41 cellular contexts compared by ENCODE assay signal in the genomic region with DNA sequence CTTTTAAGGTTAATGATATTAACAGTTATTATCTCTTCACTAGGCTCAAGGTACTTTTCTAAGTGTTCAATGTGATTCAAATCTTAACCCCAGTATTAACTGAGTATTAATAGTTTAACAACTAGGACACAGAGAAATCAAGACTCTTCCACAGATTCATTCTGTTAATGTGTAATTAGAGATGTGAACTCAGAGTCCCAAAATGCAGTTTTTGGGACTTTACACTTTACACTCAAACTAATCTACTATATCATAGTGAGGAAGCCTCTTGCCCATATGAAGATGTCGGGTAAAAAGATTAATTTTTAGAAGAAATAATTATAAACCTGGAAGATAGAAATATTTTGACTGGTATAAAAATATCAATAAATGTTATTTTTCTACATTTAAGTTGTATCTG.
"Had no signal": no experiment of that assay in that cellular context is flagged by ENCODE, and none has a peak within 500 bp of the region (broad histone marks: within the 10 kb centered on the region; RNA-seq: fewer than 3 reads in every experiment).

No MANE protein-coding gene starts in this region.

- H3K4me1 Mint-ChIP-seq: activated naive CD4-positive, alpha-beta T cell treated with anti-CD3 and anti-CD28 coated beads, Interleukin-2, amount 10 ng/mL, durations not matched to agents 7 days and 5 days; activated naive CD4-positive, alpha-beta T cell treated with anti-CD3 and anti-CD28 coated beads, Interleukin-2, amount 50 U/mL, for 24 hours; activated naive CD8-positive, alpha-beta T cell treated with anti-CD3 and anti-CD28 coated beads for 36 hours; activated naive CD8-positive, alpha-beta T cell treated with anti-CD3 and anti-CD28 coated beads, Interleukin-2, amount 10 ng/mL, durations not matched to agents 7 days and 5 days; activated naive CD8-positive, alpha-beta T cell treated with anti-CD3 and anti-CD28 coated beads, Interleukin-2, amount 50 U/mL, for 24 hours; activated T-helper 17 cell treated with anti-CD3 and anti-CD28 coated beads, Interleukin-2, amount 50 U/mL, for 72 hours; brain; central memory CD8-positive, alpha-beta T cell had no signal

- H3K36me3 Mint-ChIP-seq: activated naive CD4-positive, alpha-beta T cell treated with anti-CD3 and anti-CD28 coated beads, Interleukin-2, amount 10 ng/mL, durations not matched to agents 7 days and 5 days; activated naive CD4-positive, alpha-beta T cell treated with anti-CD3 and anti-CD28 coated beads, Interleukin-2, amount 50 U/mL, for 24 hours; activated naive CD4-positive, alpha-beta T cell treated with anti-CD3 and anti-CD28 coated beads, Interleukin-2, amount 50 U/mL, for 72 hours; activated naive CD8-positive, alpha-beta T cell; activated naive CD8-positive, alpha-beta T cell treated with anti-CD3 and anti-CD28 coated beads for 36 hours; activated naive CD8-positive, alpha-beta T cell treated with anti-CD3 and anti-CD28 coated beads, Interleukin-2, amount 10 ng/mL, durations not matched to agents 7 days and 5 days; brain had no signal

- H3K4me1 ChIP-seq: adrenal gland, ascending aorta, body of pancreas, breast epithelium had no signal

- DNase-seq: activated effector memory CD4-positive, alpha-beta T cell treated with anti-CD3 and anti-CD28 coated beads, Interleukin-2, amount 50 U/mL, for 16 hours; activated effector memory CD4-positive, alpha-beta T cell treated with Interleukin-2 at 50 U/mL for 16 hours; activated gamma-delta T cell; activated gamma-delta T cell treated with Interleukin-2 at 50 U/mL for 16 hours; activated naive CD4-positive, alpha-beta T cell; activated naive CD4-positive, alpha-beta T cell treated with anti-CD3 and anti-CD28 coated beads for 36 hours; activated naive CD4-positive, alpha-beta T cell treated with anti-CD3 and anti-CD28 coated beads, Interleukin-2, amount 10 ng/mL, durations not matched to agents 7 days and 5 days; activated naive CD4-positive, alpha-beta T cell treated with anti-CD3 and anti-CD28 coated beads, Interleukin-2, amount 50 U/mL, for 16 hours; activated naive CD4-positive, alpha-beta T cell treated with Interleukin-2 at 50 U/mL for 16 hours; activated naive CD8-positive, alpha-beta T cell treated with anti-CD3 and anti-CD28 coated beads for 36 hours; activated naive CD8-positive, alpha-beta T cell treated with anti-CD3 and anti-CD28 coated beads, Interleukin-2, amount 10 ng/mL, durations not matched to agents 7 days and 5 days; activated naive CD8-positive, alpha-beta T cell treated with anti-CD3 and anti-CD28 coated beads, Interleukin-2, amount 50 U/mL, for 24 hours; activated T-cell treated with anti-CD3 and anti-CD28 coated beads for 4 hours; activated T-cell treated with anti-CD3 and anti-CD28 coated beads, Interleukin-2, amount 50 U/mL, for 1 hour; activated T-cell treated with anti-CD3 and anti-CD28 coated beads, Interleukin-2, amount 50 U/mL, for 24 hours; activated T-cell treated with anti-CD3 and anti-CD28 coated beads, Interleukin-2, amount 50 U/mL, for 4 hours; activated T-cell treated with anti-CD3 and anti-CD28 coated beads, Interleukin-2, amount 50 U/mL, for 48 hours; activated T-cell treated with anti-CD3 and anti-CD28 coated beads, Interleukin-2, amount 50 U/mL, for 72 hours; adrenal gland; amniotic stem cell; amygdala; anterior cingulate cortex; aorta; body of pancreas; brain microvascular endothelial cell; caudate nucleus; central memory CD4-positive, alpha-beta T cell; cerebellar nuclear complex had no signal

- H3K27me3 ChIP-seq: adrenal gland, ascending aorta, body of pancreas, brain microvascular endothelial cell, breast epithelium, cardiac muscle cell had no signal

- H3K27me3 Mint-ChIP-seq: activated naive CD4-positive, alpha-beta T cell treated with anti-CD3 and anti-CD28 coated beads, Interleukin-2, amount 10 ng/mL, durations not matched to agents 7 days and 5 days; activated naive CD4-positive, alpha-beta T cell treated with anti-CD3 and anti-CD28 coated beads, Interleukin-2, amount 50 U/mL, for 24 hours; activated naive CD8-positive, alpha-beta T cell; activated naive CD8-positive, alpha-beta T cell treated with anti-CD3 and anti-CD28 coated beads for 36 hours; activated naive CD8-positive, alpha-beta T cell treated with anti-CD3 and anti-CD28 coated beads, Interleukin-2, amount 10 ng/mL, durations not matched to agents 7 days and 5 days; activated naive CD8-positive, alpha-beta T cell treated with anti-CD3 and anti-CD28 coated beads, Interleukin-2, amount 50 U/mL, for 24 hours; activated T-cell treated with anti-CD3 and anti-CD28 coated beads, Interleukin-2, amount 50 U/mL, for 24 hours; activated T-helper 17 cell treated with anti-CD3 and anti-CD28 coated beads, Interleukin-2, amount 50 U/mL, for 72 hours; brain; central memory CD8-positive, alpha-beta T cell had no signal

- H3K36me3 ChIP-seq: adrenal gland, ascending aorta, brain microvascular endothelial cell, breast epithelium, cardiac muscle cell had no signal

- H3K9me3 Mint-ChIP-seq: activated naive CD4-positive, alpha-beta T cell treated with anti-CD3 and anti-CD28 coated beads for 36 hours; activated naive CD4-positive, alpha-beta T cell treated with anti-CD3 and anti-CD28 coated beads, Interleukin-2, amount 10 ng/mL, durations not matched to agents 7 days and 5 days; activated naive CD4-positive, alpha-beta T cell treated with anti-CD3 and anti-CD28 coated beads, Interleukin-2, amount 50 U/mL, for 24 hours; activated naive CD4-positive, alpha-beta T cell treated with anti-CD3 and anti-CD28 coated beads, Interleukin-2, amount 50 U/mL, for 72 hours; activated naive CD8-positive, alpha-beta T cell treated with anti-CD3 and anti-CD28 coated beads for 36 hours; activated naive CD8-positive, alpha-beta T cell treated with anti-CD3 and anti-CD28 coated beads, Interleukin-2, amount 10 ng/mL, durations not matched to agents 7 days and 5 days; activated naive CD8-positive, alpha-beta T cell treated with anti-CD3 and anti-CD28 coated beads, Interleukin-2, amount 50 U/mL, for 24 hours; activated T-cell treated with anti-CD3 and anti-CD28 coated beads, Interleukin-2, amount 50 U/mL, for 24 hours; activated T-cell treated with anti-CD3 and anti-CD28 coated beads, Interleukin-2, amount 50 U/mL, for 4 hours; activated T-helper 1 cell treated with anti-CD3 and anti-CD28 coated beads, Interleukin-12 subunit alpha, Interleukin-12 subunit beta, Interleukin-2, Interleukin-4 antibody, amounts not matched to agents 30 ng/mL and 10 ng/mL and 1 ng/mL, durations not matched to agents 14 hours and 24 hours and 36 hours; activated T-helper 17 cell treated with anti-CD3 and anti-CD28 coated beads, Interleukin-2, amount 50 U/mL, for 72 hours; activated T-helper 2 cell treated with anti-CD3 and anti-CD28 coated beads, Interferon-gamma antibody, Interleukin-2, Interleukin-4, amounts not matched to agents 10 μg/mL and 5 μg/mL and 100 μg/mL, durations not matched to agents 14 hours and 24 hours and 36 hours; brain; central memory CD8-positive, alpha-beta T cell had no signal

- H3K4me3 Mint-ChIP-seq: activated naive CD4-positive, alpha-beta T cell treated with anti-CD3 and anti-CD28 coated beads for 36 hours; activated naive CD4-positive, alpha-beta T cell treated with anti-CD3 and anti-CD28 coated beads, Interleukin-2, amount 10 ng/mL, durations not matched to agents 7 days and 5 days; activated naive CD4-positive, alpha-beta T cell treated with anti-CD3 and anti-CD28 coated beads, Interleukin-2, amount 50 U/mL, for 24 hours; activated naive CD8-positive, alpha-beta T cell; activated naive CD8-positive, alpha-beta T cell treated with anti-CD3 and anti-CD28 coated beads for 36 hours; activated naive CD8-positive, alpha-beta T cell treated with anti-CD3 and anti-CD28 coated beads, Interleukin-2, amount 10 ng/mL, durations not matched to agents 7 days and 5 days; activated naive CD8-positive, alpha-beta T cell treated with anti-CD3 and anti-CD28 coated beads, Interleukin-2, amount 50 U/mL, for 24 hours; activated T-cell treated with anti-CD3 and anti-CD28 coated beads, Interleukin-2, amount 50 U/mL, for 24 hours; activated T-cell treated with anti-CD3 and anti-CD28 coated beads, Interleukin-2, amount 50 U/mL, for 4 hours; activated T-cell treated with anti-CD3 and anti-CD28 coated beads, Interleukin-2, amount 50 U/mL, for 72 hours; activated T-helper 1 cell treated with anti-CD3 and anti-CD28 coated beads, Interleukin-12 subunit alpha, Interleukin-12 subunit beta, Interleukin-2, Interleukin-4 antibody, amounts not matched to agents 30 ng/mL and 10 ng/mL and 1 ng/mL, durations not matched to agents 14 hours and 24 hours and 36 hours; activated T-helper 17 cell treated with anti-CD3 and anti-CD28 coated beads, Interleukin-2, amount 50 U/mL, for 72 hours; brain; central memory CD8-positive, alpha-beta T cell had no signal

- H3K27ac Mint-ChIP-seq: activated naive CD4-positive, alpha-beta T cell treated with anti-CD3 and anti-CD28 coated beads for 36 hours; activated naive CD4-positive, alpha-beta T cell treated with anti-CD3 and anti-CD28 coated beads, Interleukin-2, amount 10 ng/mL, durations not matched to agents 7 days and 5 days; activated naive CD4-positive, alpha-beta T cell treated with anti-CD3 and anti-CD28 coated beads, Interleukin-2, amount 50 U/mL, for 24 hours; activated naive CD4-positive, alpha-beta T cell treated with anti-CD3 and anti-CD28 coated beads, Interleukin-2, amount 50 U/mL, for 72 hours; activated naive CD8-positive, alpha-beta T cell; activated naive CD8-positive, alpha-beta T cell treated with anti-CD3 and anti-CD28 coated beads for 36 hours; activated naive CD8-positive, alpha-beta T cell treated with anti-CD3 and anti-CD28 coated beads, Interleukin-2, amount 10 ng/mL, durations not matched to agents 7 days and 5 days; activated naive CD8-positive, alpha-beta T cell treated with anti-CD3 and anti-CD28 coated beads, Interleukin-2, amount 50 U/mL, for 24 hours; activated T-cell treated with anti-CD3 and anti-CD28 coated beads, Interleukin-2, amount 50 U/mL, for 24 hours; activated T-cell treated with anti-CD3 and anti-CD28 coated beads, Interleukin-2, amount 50 U/mL, for 72 hours; activated T-helper 1 cell treated with anti-CD3 and anti-CD28 coated beads, Interleukin-12 subunit alpha, Interleukin-12 subunit beta, Interleukin-2, Interleukin-4 antibody, amounts not matched to agents 30 ng/mL and 10 ng/mL and 1 ng/mL, durations not matched to agents 14 hours and 24 hours and 36 hours; activated T-helper 17 cell treated with anti-CD3 and anti-CD28 coated beads, Interleukin-2, amount 50 U/mL, for 72 hours; activated T-helper 2 cell treated with anti-CD3 and anti-CD28 coated beads, Interferon-gamma antibody, Interleukin-2, Interleukin-4, amounts not matched to agents 10 μg/mL and 5 μg/mL and 100 μg/mL, durations not matched to agents 14 hours and 24 hours and 36 hours; brain had no signal

- H3K9me3 ChIP-seq: adrenal gland, ascending aorta, body of pancreas, breast epithelium had no signal

- H3K27ac ChIP-seq: adrenal gland, ascending aorta, body of pancreas, brain microvascular endothelial cell, breast epithelium, cardiac muscle cell had no signal

- FAIRE-seq: astrocyte, bronchial epithelial cell had no signal

- H3K4me3 ChIP-seq: adrenal gland, ascending aorta, body of pancreas, breast epithelium, cardiac muscle cell had no signal

- ATAC-seq: activated naive CD4-positive, alpha-beta T cell treated with anti-CD3 and anti-CD28 coated beads, Interleukin-2, amount 50 U/mL, for 72 hours; activated naive CD8-positive, alpha-beta T cell treated with anti-CD3 and anti-CD28 coated beads, Interleukin-2, amount 50 U/mL, for 24 hours; activated T-cell treated with anti-CD3 and anti-CD28 coated beads, Interleukin-2, amount 50 U/mL, for 4 hours; activated T-cell treated with anti-CD3 and anti-CD28 coated beads, Interleukin-2, amount 50 U/mL, for 72 hours; activated T-helper 17 cell treated with anti-CD3 and anti-CD28 coated beads, Interleukin-2, amount 50 U/mL, for 72 hours; body of pancreas had no signal
